20 cellular contexts compared by ENCODE assay signal in the genomic region with DNA sequence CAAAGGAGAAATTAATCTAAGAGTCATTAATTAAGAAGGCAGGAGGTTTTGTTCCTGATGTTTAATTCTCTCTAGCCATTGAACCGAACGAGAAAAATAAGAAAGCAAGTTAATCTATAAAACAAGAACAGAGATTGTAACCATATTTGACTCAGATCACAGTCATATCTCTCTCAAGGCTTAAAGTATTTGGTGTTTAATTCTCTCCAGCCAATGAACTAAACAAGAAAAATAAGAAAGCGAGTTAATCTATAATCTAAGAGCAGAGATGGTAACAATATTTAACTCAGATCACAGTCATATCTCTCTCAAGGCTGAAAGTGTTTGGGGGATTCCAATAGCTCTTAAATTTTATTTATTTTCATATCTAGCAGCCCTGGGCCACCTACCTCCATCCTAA.
A peak's percentile ranks its signal among the peaks of the same experiment; 100 is the strongest.
DNase-seq lines count a peak whose midpoint lies in the region; ATAC-seq and TF ChIP-seq lines count a peak whose summit lies in the region.
"Had no signal": no experiment of that assay in that cellular context is flagged by ENCODE, and none has a peak within 500 bp of the region (broad histone marks: within the 10 kb centered on the region; RNA-seq: fewer than 3 reads in every experiment).

No MANE protein-coding gene starts in this region.

- WGBS in suprapubic skin, result 72% methylated on average over 3 of the region's 3 CpGs

- DNase-seq in activated effector memory CD4-positive, alpha-beta T cell treated with Interleukin-2 at 50 U/mL for 16 hours, result no peak
- no peak for DNase-seq in omental fat pad (ENCODE audit: low spot score)
- DNase-seq in suprapubic skin (ENCODE audit: low spot score in 2 of 2), result no peak
- no peak for DNase-seq in progenitor cell of endocrine pancreas (ENCODE audit: low spot score, unreplicated experiment)
- DNase-seq: activated CD4-positive, alpha-beta T cell treated with anti-CD3 and anti-CD28 coated beads, Interleukin-2, amount 50 U/mL, for 4 hours; activated T-cell treated with anti-CD3 and anti-CD28 coated beads, Interleukin-2, amount 50 U/mL, for 72 hours; cerebellar nuclear complex; DMS53; MV-4-11; NCI-H2081; SIG-M5; stimulated activated CD4-positive, alpha-beta T cell treated with anti-CD3 and anti-CD28 coated beads, Interleukin-4, amount 100 ng/mL, for 24 hours; transverse colon had no signal

- H3K36me3 Mint-ChIP-seq in progenitor cell of endocrine pancreas (ENCODE audit: insufficient read depth), result no peaks in the 10 kb centered on the region
- H3K36me3 Mint-ChIP-seq: IgD-negative memory B cell, memory B cell had no signal

- no peak for TF ChIP-seq EP300 in suprapubic skin (IDR thresholded peaks at IDR 0.05)

- no peak overlapping the region for H3K4me3 ChIP-seq in suprapubic skin
- H3K4me3 ChIP-seq: gastroesophageal sphincter, transverse colon had no signal

- no peak overlapping the region for H3K27ac ChIP-seq in suprapubic skin
- H3K27ac ChIP-seq: C4-2B, gastroesophageal sphincter, transverse colon had no signal

- no peaks in the 10 kb centered on the region for H3K27me3 Mint-ChIP-seq in progenitor cell of endocrine pancreas

- H3K27ac Mint-ChIP-seq in progenitor cell of endocrine pancreas, result no peak overlapping the region
- H3K27ac Mint-ChIP-seq: activated T-cell treated with anti-CD3 and anti-CD28 coated beads, Interleukin-2, amount 50 U/mL, for 72 hours; IgD-negative memory B cell; memory B cell had no signal

- no peak for TF ChIP-seq CTCF in omental fat pad (IDR thresholded peaks at IDR 0.05)
- no peak for TF ChIP-seq CTCF in suprapubic skin (IDR thresholded peaks at IDR 0.05)
- no peak for TF ChIP-seq CTCF in progenitor cell of endocrine pancreas (IDR thresholded peaks at IDR 0.05; ENCODE audit: unreplicated experiment)

- H3K36me3 ChIP-seq in suprapubic skin, result no peaks in the 10 kb centered on the region
- H3K36me3 ChIP-seq: gastroesophageal sphincter, transverse colon had no signal

- peak; percentile 52 for ATAC-seq in GM19438 (IDR thresholded peaks at IDR 0.05; ENCODE audit: low read depth, unreplicated experiment)
- peak; percentile 55 for ATAC-seq in HG02763 (IDR thresholded peaks at IDR 0.05; ENCODE audit: unreplicated experiment)
- ATAC-seq in HG03378 (IDR thresholded peaks at IDR 0.05; ENCODE audit: unreplicated experiment), result peak; percentile 94
- no peak for ATAC-seq in omental fat pad (ENCODE audit: low FRiP score)
- ATAC-seq: activated T-cell treated with anti-CD3 and anti-CD28 coated beads, Interleukin-2, amount 50 U/mL, for 72 hours; gastroesophageal sphincter had no signal

- H3K4me1 ChIP-seq in suprapubic skin, result no peaks in the 10 kb centered on the region
- H3K4me1 ChIP-seq: gastroesophageal sphincter, transverse colon had no signal

- peaks cover 23% of the 10 kb centered on the region for H3K4me1 Mint-ChIP-seq in progenitor cell of endocrine pancreas (ENCODE audit: low read depth)
- H3K4me1 Mint-ChIP-seq: IgD-negative memory B cell, memory B cell had no signal

- H3K9me3 Mint-ChIP-seq in progenitor cell of endocrine pancreas (ENCODE audit: low read depth), result no peaks in the 10 kb centered on the region
- H3K9me3 Mint-ChIP-seq: activated T-cell treated with anti-CD3 and anti-CD28 coated beads, Interleukin-2, amount 50 U/mL, for 72 hours; IgD-negative memory B cell; memory B cell had no signal

- TF ChIP-seq POLR2A in suprapubic skin (IDR thresholded peaks at IDR 0.05), result no peak

- no peak overlapping the region for H3K4me3 Mint-ChIP-seq in progenitor cell of endocrine pancreas (ENCODE audit: low read depth)
- H3K4me3 Mint-ChIP-seq: activated T-cell treated with anti-CD3 and anti-CD28 coated beads, Interleukin-2, amount 50 U/mL, for 72 hours; IgD-negative memory B cell; memory B cell had no signal

- H3K9me3 ChIP-seq in suprapubic skin, result no peaks in the 10 kb centered on the region
- H3K9me3 ChIP-seq: gastroesophageal sphincter, transverse colon had no signal

- no peaks in the 10 kb centered on the region for H3K27me3 ChIP-seq in suprapubic skin
- H3K27me3 ChIP-seq: gastroesophageal sphincter, transverse colon had no signal
